ENCODE assay signal across 9 cellular contexts in the genomic region with DNA sequence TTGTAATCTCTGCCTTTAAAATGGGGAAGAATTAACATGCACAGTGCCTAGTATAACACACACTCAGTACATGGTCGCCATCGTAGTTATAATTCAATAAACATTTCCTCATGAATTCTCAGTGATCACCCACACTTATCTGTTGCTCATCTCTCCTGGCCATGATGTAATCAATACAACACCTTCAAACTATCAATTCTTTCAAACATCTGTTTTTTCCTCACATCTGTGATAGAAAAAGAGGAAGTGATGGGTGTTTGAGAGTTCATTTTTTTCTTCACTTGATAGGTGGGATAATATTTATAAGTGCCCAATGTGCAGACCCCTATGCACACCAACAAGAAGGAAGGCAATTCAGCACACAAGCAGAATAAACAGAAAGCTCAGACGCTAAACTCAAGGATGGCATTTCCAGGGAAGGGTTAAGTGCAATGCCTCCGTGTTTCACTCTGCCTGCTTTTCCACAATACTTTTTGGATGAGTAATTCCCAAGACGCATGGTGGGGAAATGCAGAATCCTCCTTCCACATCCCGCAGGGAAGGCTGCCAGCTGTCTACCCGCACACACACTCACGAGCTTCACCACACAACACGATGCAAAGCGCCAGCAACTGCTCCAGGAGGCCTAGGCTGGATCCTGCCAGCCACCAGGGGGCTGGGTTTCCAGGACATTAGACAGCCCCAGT.
DNase-seq lines count a peak whose midpoint lies in the region; ATAC-seq, FAIRE-seq and TF ChIP-seq lines count a peak whose summit lies in the region.
"Had no signal": no experiment of that assay in that cellular context is flagged by ENCODE, and none has a peak within 500 bp of the region (broad histone marks: within the 10 kb centered on the region; RNA-seq: fewer than 3 reads in every experiment).

No MANE protein-coding gene starts in this region.

- ATAC-seq in HG02763 (IDR thresholded peaks at IDR 0.05; ENCODE audit: unreplicated experiment) (no peak), HG03159 (IDR thresholded peaks at IDR 0.05; ENCODE audit: unreplicated experiment) (no peak)
- ATAC-seq in naive thymus-derived CD8-positive, alpha-beta T cell: no peak

- H3K4me1 ChIP-seq in astrocyte (ENCODE audit: insufficient read depth, low read length): peaks cover 49% of the 10 kb centered on the region
- peaks cover 0 to 57% (median 33%) of the 10 kb centered on the region in 4 donors for H3K4me1 ChIP-seq in stomach

- DNase-seq in ACHN (peak; percentile 96), HS-27A (ENCODE audit: low read depth) (peak; percentile 97), astrocyte (ENCODE audit: low read depth) (peak; percentile 99), inferior parietal cortex (ENCODE audit: extremely low spot score) (peak; percentile 46), stomach (peak; percentile 34)
- DNase-seq in naive thymus-derived CD8-positive, alpha-beta T cell: no peak

- peaks cover 3% of the 10 kb centered on the region for H3K79me2 ChIP-seq in astrocyte (ENCODE audit: insufficient read depth, low read length)

- H3K27me3 Mint-ChIP-seq in astrocyte (ENCODE audit: low read depth, unreplicated experiment): no peaks in the 10 kb centered on the region
- H3K27me3 Mint-ChIP-seq in naive thymus-derived CD8-positive, alpha-beta T cell: no peaks in the 10 kb centered on the region
- H3K27me3 Mint-ChIP-seq: activated naive CD4-positive, alpha-beta T cell treated with anti-CD3 and anti-CD28 coated beads, Interleukin-2, amount 50 U/mL, for 24 hours had no signal

- TF ChIP-seq POLR2A in stomach (IDR thresholded peaks at IDR 0.05): no peak

- TF ChIP-seq CTCF in astrocyte (IDR thresholded peaks at IDR 0.05; ENCODE audit: insufficient read depth, low read depth, low read length) (peak; percentile 88), stomach (IDR thresholded peaks at IDR 0.05) (peak in 3 of 7 experiments; percentile 21 to 29 (median 24))

- peak overlapping the region; percentile 63 for H3K9ac ChIP-seq in astrocyte (ENCODE audit: low read length)

- no peaks in the 10 kb centered on the region for H3K9me3 ChIP-seq in astrocyte (ENCODE audit: insufficient read depth, low read depth, low read length)
- no peaks in the 10 kb centered on the region for H3K9me3 ChIP-seq in stomach

- peaks cover 57% of the 10 kb centered on the region for H3K4me1 Mint-ChIP-seq in astrocyte (ENCODE audit: low read depth, unreplicated experiment)
- H3K4me1 Mint-ChIP-seq in naive thymus-derived CD8-positive, alpha-beta T cell: peaks cover 0 to 3% (median 0%) of the 10 kb centered on the region in 4 donors

- H3K4me2 ChIP-seq in astrocyte (ENCODE audit: low read length): peak overlapping the region; percentile 75

- H3K27ac Mint-ChIP-seq in astrocyte (ENCODE audit: unreplicated experiment): peak overlapping the region; percentile 87
- peak overlapping the region in 4 of 10 donors; percentile 11 to 63 (median 26) for H3K27ac Mint-ChIP-seq in naive thymus-derived CD8-positive, alpha-beta T cell
- H3K27ac Mint-ChIP-seq: activated naive CD4-positive, alpha-beta T cell treated with anti-CD3 and anti-CD28 coated beads, Interleukin-2, amount 50 U/mL, for 24 hours had no signal

- TF ChIP-seq EP300 in stomach (IDR thresholded peaks at IDR 0.05): no peak

- no peaks in the 10 kb centered on the region for H3K27me3 ChIP-seq in astrocyte (ENCODE audit: insufficient read depth, low read length)
- H3K27me3 ChIP-seq in stomach: no peaks in the 10 kb centered on the region

- H2AFZ ChIP-seq in astrocyte (ENCODE audit: low read depth, low read length): no peak overlapping the region

- peak; percentile 97 for FAIRE-seq in astrocyte (lab: Jason Lieb, UNC)

- no peaks in the 10 kb centered on the region for H4K20me1 ChIP-seq in astrocyte (ENCODE audit: insufficient read depth, low read length)

- peaks cover 9% of the 10 kb centered on the region for H3K36me3 Mint-ChIP-seq in astrocyte (ENCODE audit: low read depth, unreplicated experiment)
- no peaks in the 10 kb centered on the region for H3K36me3 Mint-ChIP-seq in naive thymus-derived CD8-positive, alpha-beta T cell

- no peaks in the 10 kb centered on the region for H3K9me3 Mint-ChIP-seq in astrocyte (ENCODE audit: unreplicated experiment)
- no peaks in the 10 kb centered on the region for H3K9me3 Mint-ChIP-seq in naive thymus-derived CD8-positive, alpha-beta T cell
- H3K9me3 Mint-ChIP-seq: activated naive CD4-positive, alpha-beta T cell treated with anti-CD3 and anti-CD28 coated beads, Interleukin-2, amount 50 U/mL, for 24 hours had no signal

- intact Hi-C loops in stomach (cut with DNase I; ENCODE audit: low total_unique reads): loop anchor here (10.0 kb wide), 1 partner anchor 436 kb away; no protein-coding TSS in a partner anchor

- WGBS in stomach, 5 donors: 54 to 64% (median 58%) methylated on average over 9 to 10 of the region's 10 CpGs

- H3K36me3 ChIP-seq in astrocyte (ENCODE audit: insufficient read depth, low read length): no peaks in the 10 kb centered on the region
- H3K36me3 ChIP-seq in stomach: no peaks in the 10 kb centered on the region

- H3K27ac ChIP-seq in astrocyte (ENCODE audit: low read depth, low read length): peak overlapping the region; percentile 82
- peak overlapping the region in 3 of 5 donors; percentile 13 to 71 (median 16) for H3K27ac ChIP-seq in stomach

- POLR2A ChIA-PET in naive thymus-derived CD8-positive, alpha-beta T cell (lab: Charles Lee): no interaction called here

- H3K4me3 ChIP-seq in astrocyte (ENCODE audit: insufficient read depth, low read depth, low read length) (no peak overlapping the region), stomach (no peak overlapping the region)

- in situ Hi-C loops in ACHN (cut with HindIII; ENCODE audit: low pct_ligation_motif_present, low pct_unique_long_range_greater_than_20kb, low sequenced_read_pairs): no loop called here

- H3K4me3 Mint-ChIP-seq in astrocyte (ENCODE audit: unreplicated experiment): peak overlapping the region; percentile 37
- no peak overlapping the region for H3K4me3 Mint-ChIP-seq in naive thymus-derived CD8-positive, alpha-beta T cell
- H3K4me3 Mint-ChIP-seq: activated naive CD4-positive, alpha-beta T cell treated with anti-CD3 and anti-CD28 coated beads, Interleukin-2, amount 50 U/mL, for 24 hours had no signal

Comparison
In these comparisons a context has a peak if more than half of its experiments do, and no peak if none do; other contexts are left out.
1. DNase-seq: peak in ACHN (single experiment), HS-27A (single experiment), astrocyte (single experiment), inferior parietal cortex (single experiment) and stomach (single experiment); none in naive thymus-derived CD8-positive, alpha-beta T cell (0 of 10).